In genomic region chr11:132177106-132177505, GRCh38 we compare ENCODE assay signal across 12 cellular contexts.
A peak's percentile ranks its signal among the peaks of the same experiment; 100 is the strongest.
DNase-seq lines count a peak whose midpoint lies in the region; ATAC-seq, FAIRE-seq and TF ChIP-seq lines count a peak whose summit lies in the region.
"Had no signal": no experiment of that assay in that cellular context is flagged by ENCODE, and none has a peak within 500 bp of the region (broad histone marks: within the 10 kb centered on the region; RNA-seq: fewer than 3 reads in every experiment).

No MANE protein-coding gene starts in this region.

- no peaks in the 10 kb centered on the region for H3K4me1 ChIP-seq in DND-41 (ENCODE audit: insufficient read depth, low read length)
- H3K4me1 ChIP-seq in liver (ENCODE audit: control insufficient read depth in 4 of 4, insufficient read depth in 4 of 4, low read length in 3 of 4): no peaks in the 10 kb centered on the region
- H3K4me1 ChIP-seq: testis had no signal

- TF ChIP-seq CTCF in DND-41 (IDR thresholded peaks at IDR 0.05; ENCODE audit: borderline replicate concordance, extremely low read depth, low read length, poor library complexity, severe bottlenecking) (no peak), bronchial epithelial cell (IDR thresholded peaks at IDR 0.05; ENCODE audit: insufficient read depth, low read length, severe bottlenecking) (no peak), liver (IDR thresholded peaks at IDR 0.05; ENCODE audit: low read depth, low read length, missing input control) (no peak)

- no peak for FAIRE-seq in bronchial epithelial cell (lab: Jason Lieb, UNC)

- ATAC-seq in DND-41 (ENCODE audit: insufficient read depth, low read depth): peak; percentile 67; the same call in 2 of the 3 replicates
- no peak for ATAC-seq in GM21576 (IDR thresholded peaks at IDR 0.05; ENCODE audit: unreplicated experiment)
- ATAC-seq in left cardiac atrium: no peak
- no peak for ATAC-seq in HG02852 (IDR thresholded peaks at IDR 0.05; ENCODE audit: unreplicated experiment)

- H3K4me3 ChIP-seq in DND-41 (ENCODE audit: low read depth in 1 of 2, low read length in 2 of 2) (no peak overlapping the region), bronchial epithelial cell (ENCODE audit: low read depth, low read length) (no peak overlapping the region), liver (ENCODE audit: low read depth in 1 of 3, low read length in 3 of 3) (no peak overlapping the region)
- H3K4me3 ChIP-seq: testis had no signal

- H3K27me3 ChIP-seq in DND-41 (ENCODE audit: insufficient read depth, low read length, poor library complexity): no peaks in the 10 kb centered on the region
- no peaks in the 10 kb centered on the region for H3K27me3 ChIP-seq in bronchial epithelial cell (ENCODE audit: control insufficient read depth, insufficient read depth, low read length)
- no peaks in the 10 kb centered on the region for H3K27me3 ChIP-seq in liver (ENCODE audit: control insufficient read depth in 4 of 4, insufficient read depth in 4 of 4, low read length in 3 of 4)
- H3K27me3 ChIP-seq: testis had no signal

- no peaks in the 10 kb centered on the region for H3K36me3 ChIP-seq in DND-41 (ENCODE audit: insufficient read depth, low read length)
- H3K36me3 ChIP-seq in bronchial epithelial cell (ENCODE audit: control insufficient read depth, insufficient read depth, low read length): no peaks in the 10 kb centered on the region
- H3K36me3 ChIP-seq in liver (ENCODE audit: control insufficient read depth in 4 of 4, insufficient read depth in 3 of 4, low read depth in 1 of 4, low read length in 3 of 4): no peaks in the 10 kb centered on the region

- intact Hi-C loops in left cardiac atrium (cut with DNase I): no loop called here

- DNase-seq in DND-41: peak; percentile 33
- DNase-seq in NAMALWA (ENCODE audit: low spot score): peak; percentile 20
- peak; percentile 53 for DNase-seq in bronchial epithelial cell (ENCODE audit: low read depth)
- DNase-seq in left cardiac atrium: no peak
- DNase-seq in NCI-H128 (lab: John Stamatoyannopoulos, UW; ENCODE audit: unreplicated experiment): no peak
- DNase-seq: CD8-positive, alpha-beta memory T cell; NCI-H2227 treated with DMSO at 0.1 percent for 48 hours; stimulated activated CD4-positive, alpha-beta T cell treated with anti-CD3 and anti-CD28 coated beads, Interleukin-2, amount 100 ng/mL, for 24 hours; testis had no signal

- no peak overlapping the region for H3K27ac ChIP-seq in DND-41 (ENCODE audit: low read length)
- H3K27ac ChIP-seq in liver (ENCODE audit: low read depth in 1 of 2, low read length in 2 of 2): no peak overlapping the region
- H3K27ac ChIP-seq: testis had no signal

- H4K20me1 ChIP-seq in DND-41 (ENCODE audit: insufficient read depth, low read length): no peaks in the 10 kb centered on the region

- H3K9ac ChIP-seq in DND-41 (ENCODE audit: low read depth, low read length) (no peak overlapping the region), liver (ENCODE audit: low read depth in 1 of 2, low read length in 2 of 2) (no peak overlapping the region)

- no peak overlapping the region for H3K4me2 ChIP-seq in DND-41 (ENCODE audit: insufficient read depth, low read length)

- no peaks in the 10 kb centered on the region for H3K79me2 ChIP-seq in DND-41 (ENCODE audit: insufficient read depth, low read length)

- H3K9me3 ChIP-seq in DND-41 (ENCODE audit: insufficient read depth, low read length, severe bottlenecking) (no peaks in the 10 kb centered on the region), liver (ENCODE audit: control insufficient read depth in 4 of 4, low read length in 3 of 4) (peaks cover 0 to 1% (median 0%) of the 10 kb centered on the region in 4 donors)
- H3K9me3 ChIP-seq: testis had no signal

- WGBS in liver: 5% methylated on average over 1 of the region's 1 CpG

- TF ChIP-seq RAD21 in liver (IDR thresholded peaks at IDR 0.05): no peak

- H2AFZ ChIP-seq in DND-41 (ENCODE audit: low read depth, low read length): no peak overlapping the region

TF ChIP-seq in liver, 16 proteins besides CTCF, POLR2A, EP300 and RAD21:
- no peak for TF ChIP-seq SP1 (IDR thresholded peaks at IDR 0.05)
- TF ChIP-seq, protein P1, sequence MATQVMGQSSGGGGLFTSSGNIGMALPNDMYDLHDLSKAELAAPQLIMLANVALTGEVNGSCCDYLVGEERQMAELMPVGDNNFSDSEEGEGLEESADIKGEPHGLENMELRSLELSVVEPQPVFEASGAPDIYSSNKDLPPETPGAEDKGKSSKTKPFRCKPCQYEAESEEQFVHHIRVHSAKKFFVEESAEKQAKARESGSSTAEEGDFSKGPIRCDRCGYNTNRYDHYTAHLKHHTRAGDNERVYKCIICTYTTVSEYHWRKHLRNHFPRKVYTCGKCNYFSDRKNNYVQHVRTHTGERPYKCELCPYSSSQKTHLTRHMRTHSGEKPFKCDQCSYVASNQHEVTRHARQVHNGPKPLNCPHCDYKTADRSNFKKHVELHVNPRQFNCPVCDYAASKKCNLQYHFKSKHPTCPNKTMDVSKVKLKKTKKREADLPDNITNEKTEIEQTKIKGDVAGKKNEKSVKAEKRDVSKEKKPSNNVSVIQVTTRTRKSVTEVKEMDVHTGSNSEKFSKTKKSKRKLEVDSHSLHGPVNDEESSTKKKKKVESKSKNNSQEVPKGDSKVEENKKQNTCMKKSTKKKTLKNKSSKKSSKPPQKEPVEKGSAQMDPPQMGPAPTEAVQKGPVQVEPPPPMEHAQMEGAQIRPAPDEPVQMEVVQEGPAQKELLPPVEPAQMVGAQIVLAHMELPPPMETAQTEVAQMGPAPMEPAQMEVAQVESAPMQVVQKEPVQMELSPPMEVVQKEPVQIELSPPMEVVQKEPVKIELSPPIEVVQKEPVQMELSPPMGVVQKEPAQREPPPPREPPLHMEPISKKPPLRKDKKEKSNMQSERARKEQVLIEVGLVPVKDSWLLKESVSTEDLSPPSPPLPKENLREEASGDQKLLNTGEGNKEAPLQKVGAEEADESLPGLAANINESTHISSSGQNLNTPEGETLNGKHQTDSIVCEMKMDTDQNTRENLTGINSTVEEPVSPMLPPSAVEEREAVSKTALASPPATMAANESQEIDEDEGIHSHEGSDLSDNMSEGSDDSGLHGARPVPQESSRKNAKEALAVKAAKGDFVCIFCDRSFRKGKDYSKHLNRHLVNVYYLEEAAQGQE (IDR thresholded peaks at IDR 0.05): peak; percentile 99
- TF ChIP-seq, protein P2, sequence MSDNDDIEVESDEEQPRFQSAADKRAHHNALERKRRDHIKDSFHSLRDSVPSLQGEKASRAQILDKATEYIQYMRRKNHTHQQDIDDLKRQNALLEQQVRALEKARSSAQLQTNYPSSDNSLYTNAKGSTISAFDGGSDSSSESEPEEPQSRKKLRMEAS (IDR thresholded peaks at IDR 0.05): no peak
- no peak for TF ChIP-seq YY1 (IDR thresholded peaks at IDR 0.05)

Comparison
In these comparisons a context has a peak if more than half of its experiments do, and no peak if none do; other contexts are left out.
1. DNase-seq: peak in DND-41 (single experiment), NAMALWA (single experiment) and bronchial epithelial cell (single experiment); none in left cardiac atrium (single experiment) and NCI-H128 (single experiment).